In genomic region chr16:83397601-83398000, GRCh38 we compare ENCODE assay signal across 7 cellular contexts.
"Had no signal": no experiment of that assay in that cellular context is flagged by ENCODE, and none has a peak within 500 bp of the region (broad histone marks: within the 10 kb centered on the region; RNA-seq: fewer than 3 reads in every experiment).

No MANE protein-coding gene starts in this region.

- ATAC-seq: HCT116 had no signal

- H3K36me3 ChIP-seq: HAP-1 had no signal

- H2AFZ ChIP-seq: GM23248 had no signal

- H3K9me3 ChIP-seq: HAP-1 had no signal

- H3K4me3 ChIP-seq: GM23248, HAP-1 had no signal

- H3K27ac ChIP-seq: GM23248 had no signal

- H3K4me1 ChIP-seq: HAP-1 had no signal

- H3K9ac ChIP-seq: GM23248 had no signal

- DNase-seq: GM23248, GOT3, H7, HFFc6, IMR-90 had no signal
